In the genomic region with DNA sequence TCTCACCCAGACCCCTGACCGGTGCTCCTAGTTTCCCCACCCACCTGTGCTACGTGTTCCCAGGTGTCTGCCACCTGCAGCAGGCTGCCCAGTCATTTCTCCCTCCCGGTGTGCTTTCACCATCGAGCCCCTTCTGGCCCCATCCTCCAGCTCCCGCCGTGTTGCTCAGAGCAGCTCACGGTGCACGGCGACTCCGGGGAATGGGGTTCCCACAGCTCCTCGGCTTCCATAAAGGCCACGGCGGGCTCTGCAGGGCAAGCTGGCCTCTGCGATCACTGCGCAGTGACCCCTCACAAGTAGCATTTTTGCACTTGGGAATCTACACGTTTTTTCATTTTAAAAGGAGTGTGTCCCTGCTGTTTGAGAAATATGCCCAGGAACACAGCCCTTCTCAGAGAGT, we compare ENCODE assay signal across 2 cellular contexts. TPM values are rescaled to one million over a fixed set of nuclear protein-coding genes. Genes with fewer than 3 reads are reported as not detected.
"Had no signal": no experiment of that assay in that cellular context is flagged by ENCODE, and none has a peak within 500 bp of the region (broad histone marks: within the 10 kb centered on the region; RNA-seq: fewer than 3 reads in every experiment).

No MANE protein-coding gene starts in this region.

RNA-seq across cellular contexts. Expression of gene C1QTNF9, which starts 49.5 kb away (rescaled TPM):
- total RNA-seq: G401, GM12878 had no signal
- polyA plus RNA-seq: GM12878 had no signal
